ENCODE assay signal across 8 cellular contexts in genomic region chr6:131199568-131200272, GRCh38.
DNase-seq lines count a peak whose midpoint lies in the region; ATAC-seq, FAIRE-seq and TF ChIP-seq lines count a peak whose summit lies in the region.

No MANE protein-coding gene starts in this region.

- peaks cover 19% of the 10 kb centered on the region for H3K36me3 Mint-ChIP-seq in nephron (ENCODE audit: low read depth)

- peaks cover 11% of the 10 kb centered on the region for H3K9me3 Mint-ChIP-seq in nephron

- H3K18ac ChIP-seq in H1 (ENCODE audit: extremely low read depth, low read length): peak overlapping the region; percentile 81

- CTCF ChIA-PET in A673 (lab: Charles Lee): interaction anchor here (0.8 to 1.0 kb wide), 3 partner anchors 183 to 428 kb away, joined by 3 to 4 read pairs (median 3); partner anchors contain the start of gene MED23
- CTCF ChIA-PET in H1 (lab: Charles Lee; ENCODE audit: partially characterized antibody): interaction anchor here (0.6 to 2.3 kb wide), 23 partner anchors 14 to 338 kb away, joined by 3 to 16 read pairs (median 3); no protein-coding TSS in a partner anchor

- no peaks in the 10 kb centered on the region; the same call in 1 of the 2 replicates for H3K23me2 ChIP-seq in H1 (ENCODE audit: low read depth, low read length)

- H3K4ac ChIP-seq in H1 (replicated peaks; ENCODE audit: insufficient read length, low read depth, low read length): no peak overlapping the region

- peak overlapping the region; percentile 83; the same call in 1 of the 2 replicates for H2BK20ac ChIP-seq in H1 (ENCODE audit: low read length)

- H3K27me3 ChIP-seq in A673 (replicated peaks; ENCODE audit: insufficient read depth, low read depth, low read length, poor library complexity): no peaks in the 10 kb centered on the region
- no peaks in the 10 kb centered on the region for H3K27me3 ChIP-seq in H1 (replicated peaks in 1 of 4; ENCODE audit: control insufficient read depth in 3 of 4, extremely low read depth in 1 of 4, insufficient read depth in 3 of 4, low read length in 3 of 4)
- H3K27me3 ChIP-seq in upper lobe of left lung: no peaks in the 10 kb centered on the region

- H3K4me2 ChIP-seq in H1 (ENCODE audit: insufficient read depth in 1 of 2, low read depth in 2 of 2, low read length in 2 of 2): no peak overlapping the region

- ATAC-seq in GM18502 (IDR thresholded peaks at IDR 0.05; ENCODE audit: poor library complexity, unreplicated experiment) (peak; percentile 100), HG02885 (IDR thresholded peaks at IDR 0.05; ENCODE audit: poor library complexity, unreplicated experiment) (peak; percentile 100), upper lobe of left lung (ENCODE audit: low FRiP score in 2 of 2) (peak; percentile 80 to 82)

- DNase-seq in A673 (ENCODE audit: low spot score) (peak; percentile 90), NCI-H2107 treated with DMSO at 0.1 percent for 48 hours (lab: John Stamatoyannopoulos, UW; ENCODE audit: unreplicated experiment) (peak; percentile 78), H1 (ENCODE audit: low read depth in 1 of 2, low spot score in 2 of 2) (peak in 1 of 2 experiments; percentile 36), upper lobe of left lung (peak in 1 of 2 donors; percentile 53)
- DNase-seq in activated CD4-positive, alpha-beta T cell treated with anti-CD3 and anti-CD28 coated beads, Interleukin-2, amount 50 U/mL, for 48 hours: peak; percentile 57 to 71

- no peak overlapping the region for H2AFZ ChIP-seq in H1 (ENCODE audit: low read length)

- no peaks in the 10 kb centered on the region for H3K79me1 ChIP-seq in H1 (ENCODE audit: low read depth, low read length)

- H3K4me1 Mint-ChIP-seq in nephron: no peaks in the 10 kb centered on the region

- H2BK5ac ChIP-seq in H1 (ENCODE audit: low read depth, low read length): peak overlapping the region; percentile 32; the same call in 1 of the 2 replicates

- H3K27ac Mint-ChIP-seq in nephron: no peak overlapping the region

- H2BK12ac ChIP-seq in H1 (ENCODE audit: low read depth, low read length): peak overlapping the region; percentile 94; the same call in 1 of the 2 replicates

- peak; percentile 90 for TF ChIP-seq CTCF in A673 (conservative IDR thresholded peaks at IDR 0.05; ENCODE audit: low read depth, low read length)
- TF ChIP-seq CTCF in H1 (IDR thresholded peaks at IDR 0.05; ENCODE audit: control extremely low read depth in 1 of 3, insufficient read depth in 1 of 3, low read depth in 1 of 3, low read length in 3 of 3): peak; percentile 34 to 86 (median 76)
- TF ChIP-seq CTCF in nephron (IDR thresholded peaks at IDR 0.05; ENCODE audit: unreplicated experiment in 3 of 3): peak; percentile 45 to 55 (median 46)
- peak; percentile 10 to 81 (median 59) for TF ChIP-seq CTCF in upper lobe of left lung (IDR thresholded peaks at IDR 0.05)

- TF ChIP-seq EP300 in H1 (IDR thresholded peaks at IDR 0.05; ENCODE audit: borderline replicate concordance in 1 of 2, low read depth in 2 of 2, low read length in 2 of 2): no peak
- no peak for TF ChIP-seq EP300 in upper lobe of left lung (IDR thresholded peaks at IDR 0.05)

- WGBS in H1 (ENCODE audit: extremely low coverage in 1 of 2, insufficient coverage in 1 of 2, insufficient read length in 1 of 2, insufficient replicate concordance in 2 of 2, low coverage in 1 of 2, low lambda C conversion rate in 2 of 2, missing lambda C conversion rate in 1 of 2), 2 experiments: 76% methylated on average over 10 of the region's 10 CpGs; no CpG with 5 or more reads in 1 of the 2 experiments
- 37 to 46% methylated on average over 10 of the region's 10 CpGs for WGBS in upper lobe of left lung, 2 donors

- H3K36me3 ChIP-seq in A673 (ENCODE audit: insufficient read depth, low read length, poor library complexity, severe bottlenecking) (peaks cover 26% of the 10 kb centered on the region), H1 (ENCODE audit: control insufficient read depth in 2 of 4, insufficient read depth in 4 of 4, low read length in 3 of 4) (no peaks in the 10 kb centered on the region), upper lobe of left lung (peaks cover 0 to 6% (median 0%) of the 10 kb centered on the region in 4 donors)

- TF ChIP-seq POLR2A in H1 (IDR thresholded peaks at IDR 0.05; ENCODE audit: control extremely low read depth in 1 of 2, low read depth in 2 of 2, low read length in 2 of 2) (no peak), upper lobe of left lung (IDR thresholded peaks at IDR 0.05) (peak in 1 of 4 donors; percentile 17)

- no peak overlapping the region for H3K4me3 Mint-ChIP-seq in nephron

- H3K9ac ChIP-seq in H1 (replicated peaks in 1 of 4; ENCODE audit: extremely low read depth in 1 of 4, low read depth in 3 of 4, low read length in 3 of 4): no peak overlapping the region

- peak; percentile 78 for FAIRE-seq in H1 (lab: Jason Lieb, UNC)

- no peak overlapping the region for H4K5ac ChIP-seq in H1 (ENCODE audit: insufficient read length, low read depth, low read length)

- peak; percentile 89 to 91 for TF ChIP-seq RAD21 in H1 (IDR thresholded peaks at IDR 0.05 in 1 of 2, conservative IDR thresholded peaks at IDR 0.05 in 1 of 2; ENCODE audit: low read depth in 2 of 2, low read length in 2 of 2)

- H3K4me3 ChIP-seq in A673 (ENCODE audit: low read depth, low read length, poor library complexity, severe bottlenecking) (no peak overlapping the region), H1 (ENCODE audit: extremely low read depth in 1 of 4, insufficient read depth in 2 of 4, low read depth in 3 of 4, low read length in 4 of 4) (no peak overlapping the region), upper lobe of left lung (no peak overlapping the region)

- no peak overlapping the region for H4K8ac ChIP-seq in H1 (ENCODE audit: extremely low read depth, insufficient read depth, low read length)

- H3K27ac ChIP-seq in A673 (ENCODE audit: low read depth, low read length, poor library complexity, severe bottlenecking) (peak overlapping the region; percentile 55), H1 (ENCODE audit: low read depth, low read length) (no peak overlapping the region), upper lobe of left lung (peak overlapping the region in 3 of 4 donors; percentile 32 to 57 (median 32))

- H3K14ac ChIP-seq in H1 (ENCODE audit: insufficient read length): no peak overlapping the region

- intact Hi-C loops in A673 (cut with micrococcal nuclease; ENCODE audit: unreplicated experiment): loop anchor here (2.0 kb wide), 2 partner anchors 183 to 335 kb away; no protein-coding TSS in a partner anchor

- BruUV-seq in A673 (replicated peaks; lab: Mats Ljungman, UMichigan): no TSS peak

- POLR2A ChIA-PET in A673 (lab: Charles Lee; ENCODE audit: low non-redundant PET) (interaction anchor here (0.5 kb wide), 1 partner anchor 747 kb away, joined by 3 read pairs; no protein-coding TSS in a partner anchor), H1 (lab: Charles Lee; ENCODE audit: partially characterized antibody) (no interaction called here)

- no peaks in the 10 kb centered on the region for H3K79me2 ChIP-seq in H1 (ENCODE audit: control insufficient read depth in 1 of 2, insufficient read depth in 2 of 2, low read length in 2 of 2)

- peak overlapping the region; percentile 47 for H4K91ac ChIP-seq in H1 (replicated peaks; ENCODE audit: insufficient read length, low read length)

- H2AK5ac ChIP-seq in H1 (ENCODE audit: low read depth, low read length): no peak overlapping the region

- H2BK15ac ChIP-seq in H1 (ENCODE audit: low read length): 0 out of 2 replicates have a peak overlapping the region, but pooled peaks have one; percentile 48

- H3K9me3 ChIP-seq in A673 (ENCODE audit: low read depth, low read length, poor library complexity, severe bottlenecking) (no peaks in the 10 kb centered on the region), H1 (ENCODE audit: insufficient read depth in 2 of 2, low read depth in 1 of 2, low read length in 1 of 2) (no peaks in the 10 kb centered on the region), upper lobe of left lung (no peaks in the 10 kb centered on the region)

- H3K56ac ChIP-seq in H1 (replicated peaks; ENCODE audit: insufficient read length, low read depth, low read length): no peak overlapping the region

- H3K27me3 Mint-ChIP-seq in nephron (ENCODE audit: low read depth): no peaks in the 10 kb centered on the region

- H2BK120ac ChIP-seq in H1 (replicated peaks; ENCODE audit: low read depth, low read length): no peak overlapping the region

- H3K4me1 ChIP-seq in A673 (ENCODE audit: insufficient read depth, low read length, poor library complexity, severe bottlenecking) (peaks cover 26% of the 10 kb centered on the region), H1 (replicated peaks in 1 of 4; ENCODE audit: control insufficient read depth in 3 of 4, insufficient read depth in 4 of 4, low read length in 3 of 4) (peaks cover 0 to 3% (median 0%) of the 10 kb centered on the region in 4 experiments; a peak in 1 of 7 replicates), upper lobe of left lung (peaks cover 0 to 4% (median 0%) of the 10 kb centered on the region in 4 donors)

- no peak overlapping the region for H3K23ac ChIP-seq in H1 (ENCODE audit: insufficient read length)

- no peaks in the 10 kb centered on the region for H4K20me1 ChIP-seq in H1 (replicated peaks in 1 of 2; ENCODE audit: control insufficient read depth in 1 of 2, insufficient read depth in 2 of 2, low read length in 2 of 2)

TF ChIP-seq in H1, 55 proteins besides CTCF, POLR2A, EP300 and RAD21 (continues in another document):
- TF ChIP-seq CEBPB (IDR thresholded peaks at IDR 0.05; ENCODE audit: low read depth, low read length) (peak; percentile 71), ATF3 (IDR thresholded peaks at IDR 0.05; ENCODE audit: insufficient read depth, low read depth, low read length) (peak; percentile 60; the same call in 1 of the 2 replicates), GTF2F1 (IDR thresholded peaks at IDR 0.05; ENCODE audit: borderline replicate concordance, low read depth, low read length) (no peak), RNF2 (IDR thresholded peaks at IDR 0.05; ENCODE audit: borderline replicate concordance, low read depth, low read length, missing control alignments, poor library complexity, severe bottlenecking) (no peak), FOSL1 (IDR thresholded peaks at IDR 0.05; ENCODE audit: insufficient read depth, low read depth, low read length) (no peak), CHD2 (IDR thresholded peaks at IDR 0.05; ENCODE audit: low read length) (no peak), MAFK (IDR thresholded peaks at IDR 0.05; ENCODE audit: low read depth, low read length) (no peak), TEAD4 (IDR thresholded peaks at IDR 0.05; ENCODE audit: low read depth, low read length) (no peak), JUND (IDR thresholded peaks at IDR 0.05; ENCODE audit: low read length) (no peak), E2F6 (IDR thresholded peaks at IDR 0.05) (no peak)
